Comparison of ENCODE assay signal across 1 cellular context in the genomic region with DNA sequence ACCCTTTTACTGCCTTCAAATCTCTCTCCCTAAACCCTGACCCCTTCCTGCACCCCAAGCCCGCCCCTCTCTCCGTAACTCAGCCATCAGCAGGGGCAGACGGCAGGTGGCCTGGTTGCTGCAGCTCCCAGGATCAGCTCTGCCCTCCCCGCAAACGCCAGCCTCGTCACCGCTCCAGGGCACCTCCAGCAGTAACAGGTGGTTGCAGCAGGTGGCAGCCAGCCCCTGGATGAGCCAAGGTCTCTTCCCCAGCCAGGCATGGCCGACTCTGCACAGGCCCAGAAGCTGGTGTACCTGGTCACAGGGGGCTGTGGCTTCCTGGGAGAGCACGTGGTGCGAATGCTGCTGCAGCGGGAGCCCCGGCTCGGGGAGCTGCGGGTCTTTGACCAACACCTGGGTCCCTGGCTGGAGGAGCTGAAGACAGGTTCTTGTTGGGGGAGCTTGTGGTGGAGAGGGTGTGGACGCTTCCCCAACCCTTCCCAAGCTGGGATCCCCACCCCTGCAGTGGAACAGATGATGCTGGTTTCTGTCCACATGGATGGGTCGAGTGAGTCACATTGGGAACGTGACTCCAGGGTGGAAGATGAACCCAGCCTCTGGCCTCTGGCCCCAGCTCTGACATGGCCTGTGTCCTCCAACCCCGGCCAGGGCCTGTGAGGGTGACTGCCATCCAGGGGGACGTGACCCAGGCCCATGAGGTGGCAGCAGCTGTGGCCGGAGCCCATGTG.
A peak's percentile ranks its signal among the peaks of the same experiment; 100 is the strongest.
TF ChIP-seq lines count a peak whose summit lies in the region.

No MANE protein-coding gene starts in this region.

TF ChIP-seq in K562, 482 proteins besides CTCF, POLR2A, EP300 and RAD21 (continued from another document and continues in another):
- TF ChIP-seq, protein P1, sequence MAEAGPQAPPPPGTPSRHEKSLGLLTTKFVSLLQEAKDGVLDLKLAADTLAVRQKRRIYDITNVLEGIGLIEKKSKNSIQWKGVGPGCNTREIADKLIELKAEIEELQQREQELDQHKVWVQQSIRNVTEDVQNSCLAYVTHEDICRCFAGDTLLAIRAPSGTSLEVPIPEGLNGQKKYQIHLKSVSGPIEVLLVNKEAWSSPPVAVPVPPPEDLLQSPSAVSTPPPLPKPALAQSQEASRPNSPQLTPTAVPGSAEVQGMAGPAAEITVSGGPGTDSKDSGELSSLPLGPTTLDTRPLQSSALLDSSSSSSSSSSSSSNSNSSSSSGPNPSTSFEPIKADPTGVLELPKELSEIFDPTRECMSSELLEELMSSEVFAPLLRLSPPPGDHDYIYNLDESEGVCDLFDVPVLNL (CRISPR knock-in tag; IDR thresholded peaks at IDR 0.05; ENCODE audit: low read depth) = no peak
- peak; percentile 3; the same call in 1 of the 2 replicates for TF ChIP-seq ATF7 (IDR thresholded peaks at IDR 0.05)
- TF ChIP-seq ASH1L (IDR thresholded peaks at IDR 0.05; ENCODE audit: borderline replicate concordance, low read depth, partially characterized antibody) = no peak
- TF ChIP-seq, protein P2, sequence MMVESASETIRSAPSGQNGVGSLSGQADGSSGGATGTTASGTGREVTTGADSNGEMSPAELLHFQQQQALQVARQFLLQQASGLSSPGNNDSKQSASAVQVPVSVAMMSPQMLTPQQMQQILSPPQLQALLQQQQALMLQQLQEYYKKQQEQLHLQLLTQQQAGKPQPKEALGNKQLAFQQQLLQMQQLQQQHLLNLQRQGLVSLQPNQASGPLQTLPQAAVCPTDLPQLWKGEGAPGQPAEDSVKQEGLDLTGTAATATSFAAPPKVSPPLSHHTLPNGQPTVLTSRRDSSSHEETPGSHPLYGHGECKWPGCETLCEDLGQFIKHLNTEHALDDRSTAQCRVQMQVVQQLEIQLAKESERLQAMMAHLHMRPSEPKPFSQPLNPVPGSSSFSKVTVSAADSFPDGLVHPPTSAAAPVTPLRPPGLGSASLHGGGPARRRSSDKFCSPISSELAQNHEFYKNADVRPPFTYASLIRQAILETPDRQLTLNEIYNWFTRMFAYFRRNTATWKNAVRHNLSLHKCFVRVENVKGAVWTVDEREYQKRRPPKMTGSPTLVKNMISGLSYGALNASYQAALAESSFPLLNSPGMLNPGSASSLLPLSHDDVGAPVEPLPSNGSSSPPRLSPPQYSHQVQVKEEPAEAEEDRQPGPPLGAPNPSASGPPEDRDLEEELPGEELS (CRISPR knock-in tag; IDR thresholded peaks at IDR 0.05; ENCODE audit: borderline replicate concordance) = no peak
- TF ChIP-seq, protein P3, sequence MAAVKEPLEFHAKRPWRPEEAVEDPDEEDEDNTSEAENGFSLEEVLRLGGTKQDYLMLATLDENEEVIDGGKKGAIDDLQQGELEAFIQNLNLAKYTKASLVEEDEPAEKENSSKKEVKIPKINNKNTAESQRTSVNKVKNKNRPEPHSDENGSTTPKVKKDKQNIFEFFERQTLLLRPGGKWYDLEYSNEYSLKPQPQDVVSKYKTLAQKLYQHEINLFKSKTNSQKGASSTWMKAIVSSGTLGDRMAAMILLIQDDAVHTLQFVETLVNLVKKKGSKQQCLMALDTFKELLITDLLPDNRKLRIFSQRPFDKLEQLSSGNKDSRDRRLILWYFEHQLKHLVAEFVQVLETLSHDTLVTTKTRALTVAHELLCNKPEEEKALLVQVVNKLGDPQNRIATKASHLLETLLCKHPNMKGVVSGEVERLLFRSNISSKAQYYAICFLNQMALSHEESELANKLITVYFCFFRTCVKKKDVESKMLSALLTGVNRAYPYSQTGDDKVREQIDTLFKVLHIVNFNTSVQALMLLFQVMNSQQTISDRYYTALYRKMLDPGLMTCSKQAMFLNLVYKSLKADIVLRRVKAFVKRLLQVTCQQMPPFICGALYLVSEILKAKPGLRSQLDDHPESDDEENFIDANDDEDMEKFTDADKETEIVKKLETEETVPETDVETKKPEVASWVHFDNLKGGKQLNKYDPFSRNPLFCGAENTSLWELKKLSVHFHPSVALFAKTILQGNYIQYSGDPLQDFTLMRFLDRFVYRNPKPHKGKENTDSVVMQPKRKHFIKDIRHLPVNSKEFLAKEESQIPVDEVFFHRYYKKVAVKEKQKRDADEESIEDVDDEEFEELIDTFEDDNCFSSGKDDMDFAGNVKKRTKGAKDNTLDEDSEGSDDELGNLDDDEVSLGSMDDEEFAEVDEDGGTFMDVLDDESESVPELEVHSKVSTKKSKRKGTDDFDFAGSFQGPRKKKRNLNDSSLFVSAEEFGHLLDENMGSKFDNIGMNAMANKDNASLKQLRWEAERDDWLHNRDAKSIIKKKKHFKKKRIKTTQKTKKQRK (IDR thresholded peaks at IDR 0.05; ENCODE audit: borderline replicate concordance, low read depth, low read length) = no peak
- TF ChIP-seq, protein P4, sequence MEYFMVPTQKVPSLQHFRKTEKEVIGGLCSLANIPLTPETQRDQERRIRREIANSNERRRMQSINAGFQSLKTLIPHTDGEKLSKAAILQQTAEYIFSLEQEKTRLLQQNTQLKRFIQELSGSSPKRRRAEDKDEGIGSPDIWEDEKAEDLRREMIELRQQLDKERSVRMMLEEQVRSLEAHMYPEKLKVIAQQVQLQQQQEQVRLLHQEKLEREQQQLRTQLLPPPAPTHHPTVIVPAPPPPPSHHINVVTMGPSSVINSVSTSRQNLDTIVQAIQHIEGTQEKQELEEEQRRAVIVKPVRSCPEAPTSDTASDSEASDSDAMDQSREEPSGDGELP (CRISPR knock-in tag; IDR thresholded peaks at IDR 0.05; ENCODE audit: borderline replicate concordance) = peak; percentile 45
- no peak for TF ChIP-seq ZNF561 (CRISPR knock-in tag; conservative IDR thresholded peaks at IDR 0.05)
- no peak for TF ChIP-seq ZNF121 (CRISPR knock-in tag; conservative IDR thresholded peaks at IDR 0.05)
- no peak for TF ChIP-seq E2F3 (CRISPR knock-in tag; IDR thresholded peaks at IDR 0.05)
- TF ChIP-seq IFI16 (CRISPR knock-in tag; IDR thresholded peaks at IDR 0.05) = no peak
- peak; percentile 70 for TF ChIP-seq FOSL1 (tag; conservative IDR thresholded peaks at IDR 0.05)
- TF ChIP-seq ZNF146 (CRISPR knock-in tag; IDR thresholded peaks at IDR 0.05; ENCODE audit: unreplicated experiment) = no peak
- no peak for TF ChIP-seq MEF2D (tag; conservative IDR thresholded peaks at IDR 0.05; ENCODE audit: low read depth)
- no peak for TF ChIP-seq SRSF3 (IDR thresholded peaks at IDR 0.05; ENCODE audit: insufficient read depth, low read length)
- no peak for TF ChIP-seq SUPT5H (IDR thresholded peaks at IDR 0.05)
- TF ChIP-seq TFAM (CRISPR knock-in tag; conservative IDR thresholded peaks at IDR 0.05) = no peak
- TF ChIP-seq CBFB (CRISPR knock-in tag; IDR thresholded peaks at IDR 0.05) = no peak
- TF ChIP-seq, protein P5, sequence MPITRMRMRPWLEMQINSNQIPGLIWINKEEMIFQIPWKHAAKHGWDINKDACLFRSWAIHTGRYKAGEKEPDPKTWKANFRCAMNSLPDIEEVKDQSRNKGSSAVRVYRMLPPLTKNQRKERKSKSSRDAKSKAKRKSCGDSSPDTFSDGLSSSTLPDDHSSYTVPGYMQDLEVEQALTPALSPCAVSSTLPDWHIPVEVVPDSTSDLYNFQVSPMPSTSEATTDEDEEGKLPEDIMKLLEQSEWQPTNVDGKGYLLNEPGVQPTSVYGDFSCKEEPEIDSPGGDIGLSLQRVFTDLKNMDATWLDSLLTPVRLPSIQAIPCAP (CRISPR knock-in tag; IDR thresholded peaks at IDR 0.05; ENCODE audit: borderline replicate concordance) = no peak
- no peak for TF ChIP-seq NR1H2 (CRISPR knock-in tag; IDR thresholded peaks at IDR 0.05)
- TF ChIP-seq, protein P6, sequence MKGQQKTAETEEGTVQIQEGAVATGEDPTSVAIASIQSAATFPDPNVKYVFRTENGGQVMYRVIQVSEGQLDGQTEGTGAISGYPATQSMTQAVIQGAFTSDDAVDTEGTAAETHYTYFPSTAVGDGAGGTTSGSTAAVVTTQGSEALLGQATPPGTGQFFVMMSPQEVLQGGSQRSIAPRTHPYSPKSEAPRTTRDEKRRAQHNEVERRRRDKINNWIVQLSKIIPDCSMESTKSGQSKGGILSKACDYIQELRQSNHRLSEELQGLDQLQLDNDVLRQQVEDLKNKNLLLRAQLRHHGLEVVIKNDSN (CRISPR knock-in tag; IDR thresholded peaks at IDR 0.05) = peak; percentile 60
- TF ChIP-seq, protein P7, sequence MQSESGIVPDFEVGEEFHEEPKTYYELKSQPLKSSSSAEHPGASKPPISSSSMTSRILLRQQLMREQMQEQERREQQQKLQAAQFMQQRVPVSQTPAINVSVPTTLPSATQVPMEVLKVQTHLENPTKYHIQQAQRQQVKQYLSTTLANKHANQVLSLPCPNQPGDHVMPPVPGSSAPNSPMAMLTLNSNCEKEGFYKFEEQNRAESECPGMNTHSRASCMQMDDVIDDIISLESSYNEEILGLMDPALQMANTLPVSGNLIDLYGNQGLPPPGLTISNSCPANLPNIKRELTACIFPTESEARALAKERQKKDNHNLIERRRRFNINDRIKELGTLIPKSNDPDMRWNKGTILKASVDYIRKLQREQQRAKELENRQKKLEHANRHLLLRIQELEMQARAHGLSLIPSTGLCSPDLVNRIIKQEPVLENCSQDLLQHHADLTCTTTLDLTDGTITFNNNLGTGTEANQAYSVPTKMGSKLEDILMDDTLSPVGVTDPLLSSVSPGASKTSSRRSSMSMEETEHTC (IDR thresholded peaks at IDR 0.05) = no peak
- TF ChIP-seq ZNF76 (CRISPR knock-in tag; IDR thresholded peaks at IDR 0.05; ENCODE audit: borderline replicate concordance) = 0 out of 2 replicates have a peak, but pooled peaks have one; percentile 46
- TF ChIP-seq SMARCC2 (IDR thresholded peaks at IDR 0.05; ENCODE audit: low read depth) = no peak
- TF ChIP-seq, protein P8, sequence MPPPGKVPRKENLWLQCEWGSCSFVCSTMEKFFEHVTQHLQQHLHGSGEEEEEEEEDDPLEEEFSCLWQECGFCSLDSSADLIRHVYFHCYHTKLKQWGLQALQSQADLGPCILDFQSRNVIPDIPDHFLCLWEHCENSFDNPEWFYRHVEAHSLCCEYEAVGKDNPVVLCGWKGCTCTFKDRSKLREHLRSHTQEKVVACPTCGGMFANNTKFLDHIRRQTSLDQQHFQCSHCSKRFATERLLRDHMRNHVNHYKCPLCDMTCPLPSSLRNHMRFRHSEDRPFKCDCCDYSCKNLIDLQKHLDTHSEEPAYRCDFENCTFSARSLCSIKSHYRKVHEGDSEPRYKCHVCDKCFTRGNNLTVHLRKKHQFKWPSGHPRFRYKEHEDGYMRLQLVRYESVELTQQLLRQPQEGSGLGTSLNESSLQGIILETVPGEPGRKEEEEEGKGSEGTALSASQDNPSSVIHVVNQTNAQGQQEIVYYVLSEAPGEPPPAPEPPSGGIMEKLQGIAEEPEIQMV (tag; conservative IDR thresholded peaks at IDR 0.05; ENCODE audit: low read depth) = no peak
- TF ChIP-seq, protein P9, sequence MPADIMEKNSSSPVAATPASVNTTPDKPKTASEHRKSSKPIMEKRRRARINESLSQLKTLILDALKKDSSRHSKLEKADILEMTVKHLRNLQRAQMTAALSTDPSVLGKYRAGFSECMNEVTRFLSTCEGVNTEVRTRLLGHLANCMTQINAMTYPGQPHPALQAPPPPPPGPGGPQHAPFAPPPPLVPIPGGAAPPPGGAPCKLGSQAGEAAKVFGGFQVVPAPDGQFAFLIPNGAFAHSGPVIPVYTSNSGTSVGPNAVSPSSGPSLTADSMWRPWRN (IDR thresholded peaks at IDR 0.05; ENCODE audit: low read depth) = no peak
- TF ChIP-seq ZNF444 (CRISPR knock-in tag; IDR thresholded peaks at IDR 0.05) = no peak
- TF ChIP-seq, protein P10, sequence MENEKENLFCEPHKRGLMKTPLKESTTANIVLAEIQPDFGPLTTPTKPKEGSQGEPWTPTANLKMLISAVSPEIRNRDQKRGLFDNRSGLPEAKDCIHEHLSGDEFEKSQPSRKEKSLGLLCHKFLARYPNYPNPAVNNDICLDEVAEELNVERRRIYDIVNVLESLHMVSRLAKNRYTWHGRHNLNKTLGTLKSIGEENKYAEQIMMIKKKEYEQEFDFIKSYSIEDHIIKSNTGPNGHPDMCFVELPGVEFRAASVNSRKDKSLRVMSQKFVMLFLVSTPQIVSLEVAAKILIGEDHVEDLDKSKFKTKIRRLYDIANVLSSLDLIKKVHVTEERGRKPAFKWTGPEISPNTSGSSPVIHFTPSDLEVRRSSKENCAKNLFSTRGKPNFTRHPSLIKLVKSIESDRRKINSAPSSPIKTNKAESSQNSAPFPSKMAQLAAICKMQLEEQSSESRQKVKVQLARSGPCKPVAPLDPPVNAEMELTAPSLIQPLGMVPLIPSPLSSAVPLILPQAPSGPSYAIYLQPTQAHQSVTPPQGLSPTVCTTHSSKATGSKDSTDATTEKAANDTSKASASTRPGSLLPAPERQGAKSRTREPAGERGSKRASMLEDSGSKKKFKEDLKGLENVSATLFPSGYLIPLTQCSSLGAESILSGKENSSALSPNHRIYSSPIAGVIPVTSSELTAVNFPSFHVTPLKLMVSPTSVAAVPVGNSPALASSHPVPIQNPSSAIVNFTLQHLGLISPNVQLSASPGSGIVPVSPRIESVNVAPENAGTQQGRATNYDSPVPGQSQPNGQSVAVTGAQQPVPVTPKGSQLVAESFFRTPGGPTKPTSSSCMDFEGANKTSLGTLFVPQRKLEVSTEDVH (IDR thresholded peaks at IDR 0.05; ENCODE audit: low read depth, partially characterized antibody) = no peak
- TF ChIP-seq, protein P11, sequence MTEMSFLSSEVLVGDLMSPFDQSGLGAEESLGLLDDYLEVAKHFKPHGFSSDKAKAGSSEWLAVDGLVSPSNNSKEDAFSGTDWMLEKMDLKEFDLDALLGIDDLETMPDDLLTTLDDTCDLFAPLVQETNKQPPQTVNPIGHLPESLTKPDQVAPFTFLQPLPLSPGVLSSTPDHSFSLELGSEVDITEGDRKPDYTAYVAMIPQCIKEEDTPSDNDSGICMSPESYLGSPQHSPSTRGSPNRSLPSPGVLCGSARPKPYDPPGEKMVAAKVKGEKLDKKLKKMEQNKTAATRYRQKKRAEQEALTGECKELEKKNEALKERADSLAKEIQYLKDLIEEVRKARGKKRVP (CRISPR knock-in tag; IDR thresholded peaks at IDR 0.05) = no peak
- TF ChIP-seq, protein P12, sequence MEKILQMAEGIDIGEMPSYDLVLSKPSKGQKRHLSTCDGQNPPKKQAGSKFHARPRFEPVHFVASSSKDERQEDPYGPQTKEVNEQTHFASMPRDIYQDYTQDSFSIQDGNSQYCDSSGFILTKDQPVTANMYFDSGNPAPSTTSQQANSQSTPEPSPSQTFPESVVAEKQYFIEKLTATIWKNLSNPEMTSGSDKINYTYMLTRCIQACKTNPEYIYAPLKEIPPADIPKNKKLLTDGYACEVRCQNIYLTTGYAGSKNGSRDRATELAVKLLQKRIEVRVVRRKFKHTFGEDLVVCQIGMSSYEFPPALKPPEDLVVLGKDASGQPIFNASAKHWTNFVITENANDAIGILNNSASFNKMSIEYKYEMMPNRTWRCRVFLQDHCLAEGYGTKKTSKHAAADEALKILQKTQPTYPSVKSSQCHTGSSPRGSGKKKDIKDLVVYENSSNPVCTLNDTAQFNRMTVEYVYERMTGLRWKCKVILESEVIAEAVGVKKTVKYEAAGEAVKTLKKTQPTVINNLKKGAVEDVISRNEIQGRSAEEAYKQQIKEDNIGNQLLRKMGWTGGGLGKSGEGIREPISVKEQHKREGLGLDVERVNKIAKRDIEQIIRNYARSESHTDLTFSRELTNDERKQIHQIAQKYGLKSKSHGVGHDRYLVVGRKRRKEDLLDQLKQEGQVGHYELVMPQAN (IDR thresholded peaks at IDR 0.05; ENCODE audit: borderline replicate concordance) = peak; percentile 57
- no peak for TF ChIP-seq CC2D1A (IDR thresholded peaks at IDR 0.05)
- 0 out of 4 replicates have a peak, but pooled peaks of 1 of the 2 experiments have one; percentile 53 for TF ChIP-seq HDAC1 (IDR thresholded peaks at IDR 0.05)
- TF ChIP-seq ZNF445 (CRISPR knock-in tag; IDR thresholded peaks at IDR 0.05; ENCODE audit: low read depth) = no peak
- no peak for TF ChIP-seq HNRNPUL1 (IDR thresholded peaks at IDR 0.05; ENCODE audit: low read length)
- TF ChIP-seq RHOXF2B (CRISPR knock-in tag; conservative IDR thresholded peaks at IDR 0.05) = no peak
